8 cellular contexts compared by ENCODE assay signal in the genomic region with DNA sequence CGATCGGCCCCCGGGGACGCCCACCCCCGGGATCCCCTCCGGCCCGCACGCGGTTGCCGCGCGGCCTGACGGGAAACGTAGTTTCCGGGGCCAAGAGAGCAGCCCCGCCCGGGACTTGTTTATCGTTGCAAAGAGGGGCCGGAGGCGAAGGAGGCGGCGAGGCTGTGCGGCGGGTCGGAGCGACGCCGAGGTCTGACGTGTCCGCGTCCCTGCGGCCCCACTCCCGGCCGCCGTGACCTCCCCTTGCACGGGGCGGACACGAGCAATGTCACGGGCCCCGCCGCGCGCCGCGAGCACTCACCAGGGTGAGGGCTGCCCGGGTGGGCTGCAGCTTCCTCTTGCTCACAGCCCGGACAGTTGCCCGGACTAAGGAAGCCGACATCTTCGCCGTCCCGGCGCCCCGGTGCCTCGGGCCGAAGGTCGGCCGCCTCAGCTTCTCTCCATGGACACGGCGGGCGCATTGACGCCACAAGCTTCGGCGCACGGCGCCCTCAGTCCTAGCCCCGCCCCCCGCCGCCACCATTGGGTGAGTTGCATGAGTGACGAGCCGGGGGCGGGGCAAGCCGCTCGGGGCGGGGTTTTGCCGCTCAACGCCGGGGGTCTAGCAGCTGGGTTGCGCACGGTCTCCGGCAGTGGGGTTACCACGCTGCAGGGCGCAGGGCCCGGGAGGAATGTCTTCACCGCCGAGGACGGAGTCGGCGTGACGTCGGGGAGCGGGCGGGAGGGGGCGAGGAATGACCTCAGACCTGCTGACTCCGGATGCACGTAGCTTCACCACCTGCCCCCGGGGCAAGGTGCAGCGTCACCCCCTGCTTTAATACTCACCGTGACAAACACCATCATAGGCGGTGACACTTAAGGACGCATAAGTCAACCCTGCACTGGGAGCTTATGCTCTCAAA. TPM values are rescaled to one million over a fixed set of nuclear protein-coding genes. Genes with fewer than 3 reads are reported as not detected.
DNase-seq lines count a peak whose midpoint lies in the region; TF ChIP-seq lines count a peak whose summit lies in the region.

Gene ISCA1 (minus strand): TSS at position 462 of the 902 bp plus-strand sequence. CDS start 80 bp downstream, at position 382.

- 0 to 1% (median 0%) methylated on average over 6 to 101 of the region's 101 CpGs for WGBS in stomach, 5 donors

- no peaks in the 10 kb centered on the region for H3K27me3 ChIP-seq in HAP-1 (ENCODE audit: low read depth)
- no peaks in the 10 kb centered on the region for H3K27me3 ChIP-seq in MG63
- no peaks in the 10 kb centered on the region for H3K27me3 ChIP-seq in neural cell (ENCODE audit: insufficient read depth, low read depth, low read length)
- H3K27me3 ChIP-seq in stomach, result no peaks in the 10 kb centered on the region

- H3K9me2 ChIP-seq in neural cell (ENCODE audit: insufficient read depth, low read length), result no peaks in the 10 kb centered on the region

- H3K9ac ChIP-seq in neural cell (ENCODE audit: low read length), result peak within 1 kb of the TSS; percentile 96

- H3K9me3 ChIP-seq in HAP-1 (no peaks in the 10 kb centered on the region), MG63 (no peaks in the 10 kb centered on the region), neural cell (ENCODE audit: low read length) (no peaks in the 10 kb centered on the region), stomach (no peaks in the 10 kb centered on the region)

- peak; percentile 96 for DNase-seq in G401 (ENCODE audit: low spot score)
- peak; percentile 89 to 100 for DNase-seq in HAP-1 (ENCODE audit: low spot score in 2 of 2)
- DNase-seq in MG63, result peak; percentile 95
- peak; percentile 79 to 88 for DNase-seq in SHP77 (lab: John Stamatoyannopoulos, UW)
- DNase-seq in activated gamma-delta T cell (lab: John Stamatoyannopoulos, UW), result peak; percentile 100
- peak; percentile 83 for DNase-seq in fibroblast of the conjunctiva (ENCODE audit: low read depth)
- peak; percentile 98 for DNase-seq in stomach

- H3K4me1 ChIP-seq in HAP-1 (peaks cover 21% of the 10 kb centered on the region), stomach (peaks cover 21 to 49% (median 33%) of the 10 kb centered on the region in 4 donors)

- TF ChIP-seq POLR2A in stomach (IDR thresholded peaks at IDR 0.05), result peak in 2 of 4 donors; percentile 64 to 84

- peak within 1 kb of the TSS; percentile 99 for H2AFZ ChIP-seq in neural cell (ENCODE audit: low read depth, low read length)

- H3K36me3 ChIP-seq in HAP-1 (replicated peaks) (peaks cover 6% of the 10 kb centered on the region; the same call in 1 of the 2 replicates), MG63 (peaks cover 19% of the 10 kb centered on the region), neural cell (ENCODE audit: insufficient read depth, low read length) (no peaks in the 10 kb centered on the region), stomach (peaks cover 0 to 9% (median 3%) of the 10 kb centered on the region in 4 donors)

- TF ChIP-seq EP300 in neural cell (conservative IDR thresholded peaks at IDR 0.05; ENCODE audit: poor library complexity, severe bottlenecking) (no peak), stomach (IDR thresholded peaks at IDR 0.05) (no peak)

- intact Hi-C loops in stomach (cut with DNase I; ENCODE audit: low total_unique reads), result no loop called here

- peak within 1 kb of the TSS; percentile 91 for H3K4me2 ChIP-seq in neural cell (ENCODE audit: low read length)

- peaks cover 43% of the 10 kb centered on the region for H3K79me2 ChIP-seq in neural cell (replicated peaks; ENCODE audit: insufficient read depth, low read length)

- peak within 1 kb of the TSS; percentile 85 for H3K27ac ChIP-seq in neural cell (ENCODE audit: low read length)
- H3K27ac ChIP-seq in stomach, result peak within 1 kb of the TSS; percentile 92 to 99 (median 98)

- H4K20me1 ChIP-seq in neural cell (ENCODE audit: insufficient read depth), result no peaks in the 10 kb centered on the region

- TF ChIP-seq RAD21 in neural cell (conservative IDR thresholded peaks at IDR 0.05), result no peak

- H3K4me3 ChIP-seq in HAP-1 (peak within 1 kb of the TSS; percentile 87), MG63 (peak within 1 kb of the TSS; percentile 92), neural cell (ENCODE audit: low read length) (peak within 1 kb of the TSS; percentile 99), stomach (peak within 1 kb of the TSS; percentile 66 to 95 (median 89))

- TF ChIP-seq CTCF in neural cell (IDR thresholded peaks at IDR 0.05; ENCODE audit: poor library complexity, severe bottlenecking) (no peak), stomach (IDR thresholded peaks at IDR 0.05) (no peak)

- no peaks in the 10 kb centered on the region for H3F3A ChIP-seq in neural cell (ENCODE audit: insufficient read depth, low read length, poor library complexity, severe bottlenecking)

- in situ Hi-C loops in G401 (cut with HindIII; ENCODE audit: low sequenced_read_pairs) (no loop called here), HAP-1 (cut with MboI; ENCODE audit: low sequenced_read_pairs) (no loop called here)

TF ChIP-seq in neural cell, 6 proteins besides CTCF, POLR2A, EP300 and RAD21:
- TF ChIP-seq, protein P1, sequence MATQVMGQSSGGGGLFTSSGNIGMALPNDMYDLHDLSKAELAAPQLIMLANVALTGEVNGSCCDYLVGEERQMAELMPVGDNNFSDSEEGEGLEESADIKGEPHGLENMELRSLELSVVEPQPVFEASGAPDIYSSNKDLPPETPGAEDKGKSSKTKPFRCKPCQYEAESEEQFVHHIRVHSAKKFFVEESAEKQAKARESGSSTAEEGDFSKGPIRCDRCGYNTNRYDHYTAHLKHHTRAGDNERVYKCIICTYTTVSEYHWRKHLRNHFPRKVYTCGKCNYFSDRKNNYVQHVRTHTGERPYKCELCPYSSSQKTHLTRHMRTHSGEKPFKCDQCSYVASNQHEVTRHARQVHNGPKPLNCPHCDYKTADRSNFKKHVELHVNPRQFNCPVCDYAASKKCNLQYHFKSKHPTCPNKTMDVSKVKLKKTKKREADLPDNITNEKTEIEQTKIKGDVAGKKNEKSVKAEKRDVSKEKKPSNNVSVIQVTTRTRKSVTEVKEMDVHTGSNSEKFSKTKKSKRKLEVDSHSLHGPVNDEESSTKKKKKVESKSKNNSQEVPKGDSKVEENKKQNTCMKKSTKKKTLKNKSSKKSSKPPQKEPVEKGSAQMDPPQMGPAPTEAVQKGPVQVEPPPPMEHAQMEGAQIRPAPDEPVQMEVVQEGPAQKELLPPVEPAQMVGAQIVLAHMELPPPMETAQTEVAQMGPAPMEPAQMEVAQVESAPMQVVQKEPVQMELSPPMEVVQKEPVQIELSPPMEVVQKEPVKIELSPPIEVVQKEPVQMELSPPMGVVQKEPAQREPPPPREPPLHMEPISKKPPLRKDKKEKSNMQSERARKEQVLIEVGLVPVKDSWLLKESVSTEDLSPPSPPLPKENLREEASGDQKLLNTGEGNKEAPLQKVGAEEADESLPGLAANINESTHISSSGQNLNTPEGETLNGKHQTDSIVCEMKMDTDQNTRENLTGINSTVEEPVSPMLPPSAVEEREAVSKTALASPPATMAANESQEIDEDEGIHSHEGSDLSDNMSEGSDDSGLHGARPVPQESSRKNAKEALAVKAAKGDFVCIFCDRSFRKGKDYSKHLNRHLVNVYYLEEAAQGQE (IDR thresholded peaks at IDR 0.05; ENCODE audit: borderline replicate concordance), result peak; percentile 92
- TF ChIP-seq TAF1 (IDR thresholded peaks at IDR 0.05; ENCODE audit: low read depth) (peak; percentile 95), POLR2AphosphoS5 (IDR thresholded peaks at IDR 0.05) (peak; percentile 94), MXI1 (conservative IDR thresholded peaks at IDR 0.05; ENCODE audit: poor library complexity, severe bottlenecking) (peak; percentile 87), EZH2 (IDR thresholded peaks at IDR 0.05; ENCODE audit: borderline replicate concordance, insufficient read depth, low read length, poor library complexity, severe bottlenecking) (no peak), SMC3 (conservative IDR thresholded peaks at IDR 0.05; ENCODE audit: poor library complexity) (no peak)

RNA-seq across cellular contexts. Expression of gene ISCA1, which starts in this region (rescaled TPM):
- total RNA-seq in G401 (2014; rRNA removed; shearing (Covaris generic)), result 25.6 and 41.7 TPM in 2 replicates
- total RNA-seq in MG63 (2014; rRNA removed; shearing (Covaris generic); ENCODE audit: low replicate concordance), result 42.4 and 54.1 TPM in 2 replicates
- 119 and 141 TPM in 2 replicates for polyA plus RNA-seq in neural cell
- polyA minus RNA-seq in neural cell, result 78.6 and 84.7 TPM in 2 replicates
- 10 to 100 TPM in 4 of 5 donors, 1 to 10 TPM in 1; 5.8 to 80.4 (median 28.0) TPM for total RNA-seq in stomach
- 10 to 100 TPM; 19.0 to 45.2 (median 36.4) TPM for polyA plus RNA-seq in stomach

Comparison
In these comparisons a context has a peak if more than half of its experiments do, and no peak if none do; other contexts are left out.
1. Peak in every context shown above with its lines: DNase-seq, H3K4me3 ChIP-seq and H3K27ac ChIP-seq.